6 cellular contexts compared by ENCODE assay signal in genomic region chr12:73076760-73077159, GRCh38.
"Had no signal": no experiment of that assay in that cellular context is flagged by ENCODE, and none has a peak within 500 bp of the region (broad histone marks: within the 10 kb centered on the region; RNA-seq: fewer than 3 reads in every experiment).

No MANE protein-coding gene starts in this region.

- H3K4me3 ChIP-seq: K562 had no signal

- H3K27ac ChIP-seq: HL-60 had no signal

- ATAC-seq: K562 had no signal

- DNase-seq: IMR-90, KBM-7, KG1 had no signal

- FAIRE-seq: HTR-8/SVneo, K562 had no signal
